2 cellular contexts compared by ENCODE assay signal in genomic region chr2:169260246-169260645, GRCh38.
TF ChIP-seq lines count a peak whose summit lies in the region.

No MANE protein-coding gene starts in this region.

TF ChIP-seq in Ishikawa, 13 proteins besides CTCF, POLR2A, EP300 and RAD21 (continued from another document):
- TF ChIP-seq, protein P1, sequence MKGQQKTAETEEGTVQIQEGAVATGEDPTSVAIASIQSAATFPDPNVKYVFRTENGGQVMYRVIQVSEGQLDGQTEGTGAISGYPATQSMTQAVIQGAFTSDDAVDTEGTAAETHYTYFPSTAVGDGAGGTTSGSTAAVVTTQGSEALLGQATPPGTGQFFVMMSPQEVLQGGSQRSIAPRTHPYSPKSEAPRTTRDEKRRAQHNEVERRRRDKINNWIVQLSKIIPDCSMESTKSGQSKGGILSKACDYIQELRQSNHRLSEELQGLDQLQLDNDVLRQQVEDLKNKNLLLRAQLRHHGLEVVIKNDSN (IDR thresholded peaks at IDR 0.05): no peak
- no peak for TF ChIP-seq TEAD4 (IDR thresholded peaks at IDR 0.05)
- TF ChIP-seq CEBPB (IDR thresholded peaks at IDR 0.05): no peak
- TF ChIP-seq, protein P2, sequence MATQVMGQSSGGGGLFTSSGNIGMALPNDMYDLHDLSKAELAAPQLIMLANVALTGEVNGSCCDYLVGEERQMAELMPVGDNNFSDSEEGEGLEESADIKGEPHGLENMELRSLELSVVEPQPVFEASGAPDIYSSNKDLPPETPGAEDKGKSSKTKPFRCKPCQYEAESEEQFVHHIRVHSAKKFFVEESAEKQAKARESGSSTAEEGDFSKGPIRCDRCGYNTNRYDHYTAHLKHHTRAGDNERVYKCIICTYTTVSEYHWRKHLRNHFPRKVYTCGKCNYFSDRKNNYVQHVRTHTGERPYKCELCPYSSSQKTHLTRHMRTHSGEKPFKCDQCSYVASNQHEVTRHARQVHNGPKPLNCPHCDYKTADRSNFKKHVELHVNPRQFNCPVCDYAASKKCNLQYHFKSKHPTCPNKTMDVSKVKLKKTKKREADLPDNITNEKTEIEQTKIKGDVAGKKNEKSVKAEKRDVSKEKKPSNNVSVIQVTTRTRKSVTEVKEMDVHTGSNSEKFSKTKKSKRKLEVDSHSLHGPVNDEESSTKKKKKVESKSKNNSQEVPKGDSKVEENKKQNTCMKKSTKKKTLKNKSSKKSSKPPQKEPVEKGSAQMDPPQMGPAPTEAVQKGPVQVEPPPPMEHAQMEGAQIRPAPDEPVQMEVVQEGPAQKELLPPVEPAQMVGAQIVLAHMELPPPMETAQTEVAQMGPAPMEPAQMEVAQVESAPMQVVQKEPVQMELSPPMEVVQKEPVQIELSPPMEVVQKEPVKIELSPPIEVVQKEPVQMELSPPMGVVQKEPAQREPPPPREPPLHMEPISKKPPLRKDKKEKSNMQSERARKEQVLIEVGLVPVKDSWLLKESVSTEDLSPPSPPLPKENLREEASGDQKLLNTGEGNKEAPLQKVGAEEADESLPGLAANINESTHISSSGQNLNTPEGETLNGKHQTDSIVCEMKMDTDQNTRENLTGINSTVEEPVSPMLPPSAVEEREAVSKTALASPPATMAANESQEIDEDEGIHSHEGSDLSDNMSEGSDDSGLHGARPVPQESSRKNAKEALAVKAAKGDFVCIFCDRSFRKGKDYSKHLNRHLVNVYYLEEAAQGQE (IDR thresholded peaks at IDR 0.05; ENCODE audit: low read depth): no peak
- no peak for TF ChIP-seq ZBTB7A (IDR thresholded peaks at IDR 0.05; ENCODE audit: low read depth)
- no peak for TF ChIP-seq EGR1 (IDR thresholded peaks at IDR 0.05)
- no peak for TF ChIP-seq FOXM1 (IDR thresholded peaks at IDR 0.05; ENCODE audit: borderline replicate concordance, low read depth)
- no peak for TF ChIP-seq NFIC (IDR thresholded peaks at IDR 0.05)

TF ChIP-seq in K562, 482 proteins besides CTCF, POLR2A, EP300 and RAD21:
- TF ChIP-seq, protein P3, sequence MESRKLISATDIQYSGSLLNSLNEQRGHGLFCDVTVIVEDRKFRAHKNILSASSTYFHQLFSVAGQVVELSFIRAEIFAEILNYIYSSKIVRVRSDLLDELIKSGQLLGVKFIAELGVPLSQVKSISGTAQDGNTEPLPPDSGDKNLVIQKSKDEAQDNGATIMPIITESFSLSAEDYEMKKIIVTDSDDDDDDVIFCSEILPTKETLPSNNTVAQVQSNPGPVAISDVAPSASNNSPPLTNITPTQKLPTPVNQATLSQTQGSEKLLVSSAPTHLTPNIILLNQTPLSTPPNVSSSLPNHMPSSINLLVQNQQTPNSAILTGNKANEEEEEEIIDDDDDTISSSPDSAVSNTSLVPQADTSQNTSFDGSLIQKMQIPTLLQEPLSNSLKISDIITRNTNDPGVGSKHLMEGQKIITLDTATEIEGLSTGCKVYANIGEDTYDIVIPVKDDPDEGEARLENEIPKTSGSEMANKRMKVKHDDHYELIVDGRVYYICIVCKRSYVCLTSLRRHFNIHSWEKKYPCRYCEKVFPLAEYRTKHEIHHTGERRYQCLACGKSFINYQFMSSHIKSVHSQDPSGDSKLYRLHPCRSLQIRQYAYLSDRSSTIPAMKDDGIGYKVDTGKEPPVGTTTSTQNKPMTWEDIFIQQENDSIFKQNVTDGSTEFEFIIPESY (CRISPR knock-in tag; IDR thresholded peaks at IDR 0.05): no peak
- TF ChIP-seq ZNF24 (IDR thresholded peaks at IDR 0.05): peak; percentile 51; the same call in 1 of the 2 replicates
- no peak for TF ChIP-seq RBM39 (optimal IDR thresholded peaks at IDR 0.05; ENCODE audit: low read depth, low read length)
- no peak for TF ChIP-seq AFF4 (CRISPR knock-in tag; IDR thresholded peaks at IDR 0.05)
